In genomic region chr13:112616586-112617381, GRCh38 we compare ENCODE assay signal across 9 cellular contexts. TPM values are rescaled to one million over a fixed set of nuclear protein-coding genes. Genes with fewer than 3 reads are reported as not detected.
A peak's percentile ranks its signal among the peaks of the same experiment; 100 is the strongest.
DNase-seq lines count a peak whose midpoint lies in the region; ATAC-seq and TF ChIP-seq lines count a peak whose summit lies in the region.
"Had no signal": no experiment of that assay in that cellular context is flagged by ENCODE, and none has a peak within 500 bp of the region (broad histone marks: within the 10 kb centered on the region; RNA-seq: fewer than 3 reads in every experiment).

No MANE protein-coding gene starts in this region.

- H3K9ac ChIP-seq in colonic mucosa (ENCODE audit: low read depth in 2 of 2, low read length in 2 of 2) = no peak overlapping the region

- H3K9me3 Mint-ChIP-seq in HFFc6 = no peaks in the 10 kb centered on the region

- WGBS in aorta, 2 donors = 58 to 60% methylated on average over 13 of the region's 13 CpGs
- 52 to 61% methylated on average over 7 to 9 of the region's 13 CpGs for WGBS in gastroesophageal sphincter (ENCODE audit: low coverage in 1 of 2), 2 donors

- H3K27me3 ChIP-seq in colonic mucosa (no peaks in the 10 kb centered on the region), aorta (ENCODE audit: control insufficient read depth in 1 of 2, insufficient read depth in 2 of 2, low read length in 1 of 2) (no peaks in the 10 kb centered on the region), gastroesophageal sphincter (peaks cover 40% of the 10 kb centered on the region)

- H3K36me3 ChIP-seq in colonic mucosa (no peaks in the 10 kb centered on the region), aorta (ENCODE audit: control insufficient read depth in 1 of 2, insufficient read depth in 2 of 2, low read length in 1 of 2) (no peaks in the 10 kb centered on the region), gastroesophageal sphincter (no peaks in the 10 kb centered on the region)

- H3K4me1 Mint-ChIP-seq in HFFc6 (ENCODE audit: low read depth) = no peaks in the 10 kb centered on the region

- peaks cover 26% of the 10 kb centered on the region for H3K27me3 Mint-ChIP-seq in HFFc6 (ENCODE audit: insufficient read depth)

- no peaks in the 10 kb centered on the region for H3K36me3 Mint-ChIP-seq in HFFc6 (ENCODE audit: low read depth)

- TF ChIP-seq EP300 in gastroesophageal sphincter (IDR thresholded peaks at IDR 0.05) = no peak

- no peak overlapping the region for H3K27ac ChIP-seq in colonic mucosa
- no peak overlapping the region for H3K27ac ChIP-seq in aorta (ENCODE audit: low read depth in 1 of 2, low read length in 2 of 2)
- no peak overlapping the region for H3K27ac ChIP-seq in gastroesophageal sphincter
- H3K27ac ChIP-seq: epithelial cell of prostate had no signal

- H3K4me3 ChIP-seq in colonic mucosa (no peak overlapping the region), aorta (ENCODE audit: low read length in 2 of 2) (no peak overlapping the region), gastroesophageal sphincter (no peak overlapping the region)

- ATAC-seq in aorta (ENCODE audit: low FRiP score) = no peak
- no peak for ATAC-seq in gastroesophageal sphincter

- peak; percentile 27 for DNase-seq in stimulated activated CD4-positive, alpha-beta T cell treated with anti-CD3 and anti-CD28 coated beads, Interleukin-15, amount 100 ng/mL, for 24 hours
- no peak for DNase-seq in stimulated activated CD4-positive, alpha-beta T cell treated with anti-CD3 and anti-CD28 coated beads, Interleukin-4, amount 100 ng/mL, for 1 hour
- DNase-seq in HFFc6 (peak; percentile 42), NCI-H774 (lab: John Stamatoyannopoulos, UW) (peak; percentile 66), colonic mucosa (peak; percentile 27), mesenteric fat pad (ENCODE audit: low spot score) (peak; percentile 65), aorta (no peak)

- H3K9me3 ChIP-seq in colonic mucosa (no peaks in the 10 kb centered on the region), aorta (ENCODE audit: control insufficient read depth, low read length) (no peaks in the 10 kb centered on the region), gastroesophageal sphincter (no peaks in the 10 kb centered on the region)

- no peak overlapping the region for H3K4me3 Mint-ChIP-seq in HFFc6

- H3K27ac Mint-ChIP-seq in HFFc6 = no peak overlapping the region

- H3K4me1 ChIP-seq in colonic mucosa = no peaks in the 10 kb centered on the region
- no peaks in the 10 kb centered on the region for H3K4me1 ChIP-seq in aorta (ENCODE audit: control insufficient read depth in 1 of 2, insufficient read depth in 2 of 2, low read length in 2 of 2)
- H3K4me1 ChIP-seq in gastroesophageal sphincter = no peaks in the 10 kb centered on the region

- no peak for TF ChIP-seq POLR2A in gastroesophageal sphincter (IDR thresholded peaks at IDR 0.05)

- TF ChIP-seq CTCF in HFFc6 (IDR thresholded peaks at IDR 0.05) = peak; percentile 82
- TF ChIP-seq CTCF in colonic mucosa (IDR thresholded peaks at IDR 0.05) = peak; percentile 60
- TF ChIP-seq CTCF in gastroesophageal sphincter (IDR thresholded peaks at IDR 0.05) = peak in 2 of 4 experiments; percentile 21 to 37

- intact Hi-C loops in colonic mucosa (cut with DNase I) (no loop called here), aorta (cut with DNase I) (no loop called here)

RNA-seq across cellular contexts. Expression of gene TUBGCP3, which starts 28.8 kb away (rescaled TPM):
- total RNA-seq in HFFc6 (2021; fragmentation: NEBNext Ultra II Directional; extraction: Animal tissue kit (Norgen Biotek cat#: 25700)) = 10 to 100 TPM; 16.5 to 28.5 (median 25.6) TPM
- total RNA-seq in colonic mucosa (10 to 100 TPM; 24.9 to 39.4 TPM), mesenteric fat pad (27.3 TPM), aorta (10 to 100 TPM; 34.7 to 45.9 TPM), gastroesophageal sphincter (10 to 100 TPM; 25.6 to 37.8 (median 28.9) TPM)
- 10 to 100 TPM in 1 of 2 donors, 1 to 10 TPM in 1; 3.6 to 20.2 TPM for polyA plus RNA-seq in aorta

Comparison
In these comparisons a context has a peak if more than half of its experiments do, and no peak if none do; other contexts are left out.
1. DNase-seq: peak in stimulated activated CD4-positive, alpha-beta T cell treated with anti-CD3 and anti-CD28 coated beads, Interleukin-15, amount 100 ng/mL, for 24 hours (single experiment), HFFc6 (single experiment), NCI-H774 (single experiment), colonic mucosa (single experiment) and mesenteric fat pad (single experiment); none in stimulated activated CD4-positive, alpha-beta T cell treated with anti-CD3 and anti-CD28 coated beads, Interleukin-4, amount 100 ng/mL, for 1 hour (single experiment) and aorta (0 of 2).